ENCODE assay signal across 3 cellular contexts in the genomic region with DNA sequence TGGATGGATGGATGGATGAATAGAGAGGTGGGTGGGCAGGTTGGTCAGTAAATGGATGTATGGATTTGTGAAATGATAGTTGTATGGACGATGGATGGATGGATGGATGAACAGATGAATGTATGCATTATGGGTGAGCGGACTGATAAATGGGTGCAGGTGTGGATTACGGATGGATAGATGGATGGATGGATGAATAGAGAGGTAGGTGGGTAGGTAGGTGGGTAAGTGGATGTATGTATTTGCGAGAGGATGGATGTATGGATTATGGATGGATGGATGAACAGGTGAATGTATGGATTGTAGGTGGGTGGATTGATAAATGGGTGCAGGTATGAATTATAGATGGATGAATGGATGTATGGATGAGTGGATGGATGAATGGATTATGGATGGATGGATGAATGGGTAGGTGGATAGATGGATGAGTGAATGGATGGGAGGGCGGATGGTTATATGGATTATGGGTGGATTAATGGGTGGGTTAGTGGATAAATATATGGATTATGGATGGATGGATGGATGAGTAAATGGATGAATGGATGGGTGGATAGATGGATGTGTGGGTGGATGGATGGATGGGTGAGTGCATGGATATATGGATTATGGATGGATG.
A peak's percentile ranks its signal among the peaks of the same experiment; 100 is the strongest.
TF ChIP-seq lines count a peak whose summit lies in the region.

No MANE protein-coding gene starts in this region.

TF ChIP-seq in HEK293, 187 proteins besides CTCF, POLR2A, EP300 and RAD21 (continues in another document):
- TF ChIP-seq, protein P1, sequence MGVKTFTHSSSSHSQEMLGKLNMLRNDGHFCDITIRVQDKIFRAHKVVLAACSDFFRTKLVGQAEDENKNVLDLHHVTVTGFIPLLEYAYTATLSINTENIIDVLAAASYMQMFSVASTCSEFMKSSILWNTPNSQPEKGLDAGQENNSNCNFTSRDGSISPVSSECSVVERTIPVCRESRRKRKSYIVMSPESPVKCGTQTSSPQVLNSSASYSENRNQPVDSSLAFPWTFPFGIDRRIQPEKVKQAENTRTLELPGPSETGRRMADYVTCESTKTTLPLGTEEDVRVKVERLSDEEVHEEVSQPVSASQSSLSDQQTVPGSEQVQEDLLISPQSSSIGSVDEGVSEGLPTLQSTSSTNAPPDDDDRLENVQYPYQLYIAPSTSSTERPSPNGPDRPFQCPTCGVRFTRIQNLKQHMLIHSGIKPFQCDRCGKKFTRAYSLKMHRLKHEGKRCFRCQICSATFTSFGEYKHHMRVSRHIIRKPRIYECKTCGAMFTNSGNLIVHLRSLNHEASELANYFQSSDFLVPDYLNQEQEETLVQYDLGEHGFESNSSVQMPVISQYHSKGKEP (tag by site-specific recombination; IDR thresholded peaks at IDR 0.05): no peak
- TF ChIP-seq ZNF791 (tag by site-specific recombination; IDR thresholded peaks at IDR 0.05) (0 out of 2 replicates have a peak, but pooled peaks have one; percentile 9), ZNF146 (tag by site-specific recombination; IDR thresholded peaks at IDR 0.05) (no peak), ZNF776 (tag by site-specific recombination; IDR thresholded peaks at IDR 0.05; ENCODE audit: borderline replicate concordance) (peak; percentile 75), ZEB2 (tag by site-specific recombination; IDR thresholded peaks at IDR 0.05) (peak; percentile 42; the same call in 1 of the 2 replicates), ZNF366 (tag by site-specific recombination; conservative IDR thresholded peaks at IDR 0.05) (peak; percentile 96)
- TF ChIP-seq, protein P2, sequence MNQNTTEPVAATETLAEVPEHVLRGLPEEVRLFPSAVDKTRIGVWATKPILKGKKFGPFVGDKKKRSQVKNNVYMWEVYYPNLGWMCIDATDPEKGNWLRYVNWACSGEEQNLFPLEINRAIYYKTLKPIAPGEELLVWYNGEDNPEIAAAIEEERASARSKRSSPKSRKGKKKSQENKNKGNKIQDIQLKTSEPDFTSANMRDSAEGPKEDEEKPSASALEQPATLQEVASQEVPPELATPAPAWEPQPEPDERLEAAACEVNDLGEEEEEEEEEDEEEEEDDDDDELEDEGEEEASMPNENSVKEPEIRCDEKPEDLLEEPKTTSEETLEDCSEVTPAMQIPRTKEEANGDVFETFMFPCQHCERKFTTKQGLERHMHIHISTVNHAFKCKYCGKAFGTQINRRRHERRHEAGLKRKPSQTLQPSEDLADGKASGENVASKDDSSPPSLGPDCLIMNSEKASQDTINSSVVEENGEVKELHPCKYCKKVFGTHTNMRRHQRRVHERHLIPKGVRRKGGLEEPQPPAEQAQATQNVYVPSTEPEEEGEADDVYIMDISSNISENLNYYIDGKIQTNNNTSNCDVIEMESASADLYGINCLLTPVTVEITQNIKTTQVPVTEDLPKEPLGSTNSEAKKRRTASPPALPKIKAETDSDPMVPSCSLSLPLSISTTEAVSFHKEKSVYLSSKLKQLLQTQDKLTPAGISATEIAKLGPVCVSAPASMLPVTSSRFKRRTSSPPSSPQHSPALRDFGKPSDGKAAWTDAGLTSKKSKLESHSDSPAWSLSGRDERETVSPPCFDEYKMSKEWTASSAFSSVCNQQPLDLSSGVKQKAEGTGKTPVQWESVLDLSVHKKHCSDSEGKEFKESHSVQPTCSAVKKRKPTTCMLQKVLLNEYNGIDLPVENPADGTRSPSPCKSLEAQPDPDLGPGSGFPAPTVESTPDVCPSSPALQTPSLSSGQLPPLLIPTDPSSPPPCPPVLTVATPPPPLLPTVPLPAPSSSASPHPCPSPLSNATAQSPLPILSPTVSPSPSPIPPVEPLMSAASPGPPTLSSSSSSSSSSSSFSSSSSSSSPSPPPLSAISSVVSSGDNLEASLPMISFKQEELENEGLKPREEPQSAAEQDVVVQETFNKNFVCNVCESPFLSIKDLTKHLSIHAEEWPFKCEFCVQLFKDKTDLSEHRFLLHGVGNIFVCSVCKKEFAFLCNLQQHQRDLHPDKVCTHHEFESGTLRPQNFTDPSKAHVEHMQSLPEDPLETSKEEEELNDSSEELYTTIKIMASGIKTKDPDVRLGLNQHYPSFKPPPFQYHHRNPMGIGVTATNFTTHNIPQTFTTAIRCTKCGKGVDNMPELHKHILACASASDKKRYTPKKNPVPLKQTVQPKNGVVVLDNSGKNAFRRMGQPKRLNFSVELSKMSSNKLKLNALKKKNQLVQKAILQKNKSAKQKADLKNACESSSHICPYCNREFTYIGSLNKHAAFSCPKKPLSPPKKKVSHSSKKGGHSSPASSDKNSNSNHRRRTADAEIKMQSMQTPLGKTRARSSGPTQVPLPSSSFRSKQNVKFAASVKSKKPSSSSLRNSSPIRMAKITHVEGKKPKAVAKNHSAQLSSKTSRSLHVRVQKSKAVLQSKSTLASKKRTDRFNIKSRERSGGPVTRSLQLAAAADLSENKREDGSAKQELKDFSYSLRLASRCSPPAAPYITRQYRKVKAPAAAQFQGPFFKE (tag by site-specific recombination; IDR thresholded peaks at IDR 0.05; ENCODE audit: borderline replicate concordance): 0 out of 2 replicates have a peak, but pooled peaks have one; percentile 21

TF ChIP-seq in IMR-90, 13 proteins besides CTCF, POLR2A, EP300 and RAD21:
- TF ChIP-seq FOS (IDR thresholded peaks at IDR 0.05; ENCODE audit: low read depth, low read length) (no peak), CHD1 (IDR thresholded peaks at IDR 0.05; ENCODE audit: low read depth, low read length) (no peak), RFX5 (IDR thresholded peaks at IDR 0.05; ENCODE audit: low read depth, low read length) (no peak), NFE2L2 (IDR thresholded peaks at IDR 0.05; ENCODE audit: low read depth, low read length) (no peak), SMC3 (IDR thresholded peaks at IDR 0.05; ENCODE audit: low read depth, low read length) (no peak)
- TF ChIP-seq, protein P3, sequence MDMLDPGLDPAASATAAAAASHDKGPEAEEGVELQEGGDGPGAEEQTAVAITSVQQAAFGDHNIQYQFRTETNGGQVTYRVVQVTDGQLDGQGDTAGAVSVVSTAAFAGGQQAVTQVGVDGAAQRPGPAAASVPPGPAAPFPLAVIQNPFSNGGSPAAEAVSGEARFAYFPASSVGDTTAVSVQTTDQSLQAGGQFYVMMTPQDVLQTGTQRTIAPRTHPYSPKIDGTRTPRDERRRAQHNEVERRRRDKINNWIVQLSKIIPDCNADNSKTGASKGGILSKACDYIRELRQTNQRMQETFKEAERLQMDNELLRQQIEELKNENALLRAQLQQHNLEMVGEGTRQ (IDR thresholded peaks at IDR 0.05; ENCODE audit: low read depth, low read length): no peak

TF ChIP-seq in H1, 55 proteins besides CTCF, POLR2A, EP300 and RAD21:
- TF ChIP-seq GTF2F1 (IDR thresholded peaks at IDR 0.05; ENCODE audit: borderline replicate concordance, low read depth, low read length): no peak
